Comparison of ENCODE assay signal across 28 cellular contexts in the genomic region with DNA sequence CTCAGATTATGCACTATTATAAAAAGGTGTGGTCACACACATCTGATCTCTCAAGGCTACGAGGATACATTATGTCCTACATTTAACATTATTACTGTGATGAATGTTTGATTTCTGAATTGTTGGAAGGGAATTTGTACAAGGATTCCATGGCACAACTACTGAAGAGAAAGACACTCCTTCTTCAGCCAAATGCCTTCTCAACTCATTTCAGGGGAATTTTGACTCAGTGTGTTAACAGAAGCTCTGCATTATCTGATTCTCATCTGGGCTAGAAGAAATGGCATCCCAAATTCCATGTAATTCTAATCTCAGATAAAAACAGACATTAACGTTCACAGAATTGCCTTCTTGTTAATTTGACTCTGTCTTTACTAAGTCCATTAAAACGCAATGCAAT.
"Had no signal": no experiment of that assay in that cellular context is flagged by ENCODE, and none has a peak within 500 bp of the region (broad histone marks: within the 10 kb centered on the region; RNA-seq: fewer than 3 reads in every experiment).

No MANE protein-coding gene starts in this region.

- H3K27me3 Mint-ChIP-seq: activated CD4-positive, alpha-beta T cell treated with anti-CD3 and anti-CD28 coated beads for 36 hours; activated CD8-positive, alpha-beta memory T cell treated with anti-CD3 and anti-CD28 coated beads, Interleukin-2, amount 10 ng/mL, durations not matched to agents 7 days and 5 days; activated naive CD8-positive, alpha-beta T cell; memory B cell; naive thymus-derived CD8-positive, alpha-beta T cell; T-cell had no signal

- H3K27ac Mint-ChIP-seq: activated CD4-positive, alpha-beta T cell treated with anti-CD3 and anti-CD28 coated beads for 36 hours; activated CD8-positive, alpha-beta memory T cell treated with anti-CD3 and anti-CD28 coated beads, Interleukin-2, amount 10 ng/mL, durations not matched to agents 7 days and 5 days; activated CD8-positive, alpha-beta T cell treated with anti-CD3 and anti-CD28 coated beads, Interleukin-2, amount 10 ng/mL, durations not matched to agents 7 days and 5 days; activated naive CD8-positive, alpha-beta T cell; brain; immature natural killer cell; memory B cell; naive thymus-derived CD8-positive, alpha-beta T cell; T-cell had no signal

- H3K36me3 ChIP-seq: cardiac muscle cell, colonic mucosa, heart left ventricle, thoracic aorta, upper lobe of left lung, vagina had no signal

- H3K4me1 ChIP-seq: colonic mucosa, heart left ventricle, upper lobe of left lung had no signal

- H3K4me3 Mint-ChIP-seq: activated CD4-positive, alpha-beta T cell treated with anti-CD3 and anti-CD28 coated beads for 36 hours; activated CD8-positive, alpha-beta memory T cell treated with anti-CD3 and anti-CD28 coated beads, Interleukin-2, amount 10 ng/mL, durations not matched to agents 7 days and 5 days; activated CD8-positive, alpha-beta T cell treated with anti-CD3 and anti-CD28 coated beads, Interleukin-2, amount 10 ng/mL, durations not matched to agents 7 days and 5 days; activated naive CD8-positive, alpha-beta T cell; brain; immature natural killer cell; memory B cell; naive thymus-derived CD8-positive, alpha-beta T cell; neural crest cell; T-cell had no signal

- H3K36me3 Mint-ChIP-seq: activated CD8-positive, alpha-beta memory T cell treated with anti-CD3 and anti-CD28 coated beads, Interleukin-2, amount 10 ng/mL, durations not matched to agents 7 days and 5 days; activated naive CD8-positive, alpha-beta T cell; brain; immature natural killer cell; memory B cell; naive thymus-derived CD8-positive, alpha-beta T cell; T-cell had no signal

- H3K4me3 ChIP-seq: cardiac muscle cell, colonic mucosa, heart left ventricle, thoracic aorta, upper lobe of left lung, vagina had no signal

- H3K27me3 ChIP-seq: cardiac muscle cell, colonic mucosa, foreskin keratinocyte, heart left ventricle, upper lobe of left lung, vagina had no signal

- H3K4me1 Mint-ChIP-seq: activated CD4-positive, alpha-beta T cell treated with anti-CD3 and anti-CD28 coated beads for 36 hours; activated CD8-positive, alpha-beta memory T cell treated with anti-CD3 and anti-CD28 coated beads, Interleukin-2, amount 10 ng/mL, durations not matched to agents 7 days and 5 days; immature natural killer cell; memory B cell; naive thymus-derived CD8-positive, alpha-beta T cell; neural crest cell; T-cell had no signal

- DNase-seq: activated CD4-positive, alpha-beta T cell treated with anti-CD3 and anti-CD28 coated beads for 36 hours; activated CD4-positive, CD25-positive, alpha-beta regulatory T cell; activated CD8-positive, alpha-beta memory T cell treated with anti-CD3 and anti-CD28 coated beads, Interleukin-2, amount 10 ng/mL, durations not matched to agents 7 days and 5 days; activated CD8-positive, alpha-beta T cell treated with anti-CD3 and anti-CD28 coated beads, Interleukin-2, amount 10 ng/mL, durations not matched to agents 7 days and 5 days; activated naive CD4-positive, alpha-beta T cell treated with Interleukin-2 at 50 U/mL for 16 hours; activated T-cell treated with anti-CD3 and anti-CD28 coated beads, Interleukin-2, amount 50 U/mL, for 48 hours; anterior cingulate cortex; cerebellar nuclear complex; colonic mucosa; effector CD8-positive, alpha-beta T cell; foreskin keratinocyte; heart left ventricle; hypothalamus; immature natural killer cell; naive thymus-derived CD8-positive, alpha-beta T cell; occipital lobe; right cardiac atrium; stimulated activated CD4-positive, alpha-beta T cell treated with anti-CD3 and anti-CD28 coated beads, Interleukin-2, amount 100 ng/mL, for 48 hours; stimulated activated naive CD8-positive, alpha-beta T cell treated with anti-CD3 and anti-CD28 coated beads, Interleukin-15, Interleukin-2, amounts not matched to agents 100 U/mL and 50 U/mL, for 24 hours; T-cell; upper lobe of left lung had no signal

- ATAC-seq: activated CD4-positive, alpha-beta T cell treated with anti-CD3 and anti-CD28 coated beads for 36 hours; activated CD8-positive, alpha-beta memory T cell treated with anti-CD3 and anti-CD28 coated beads, Interleukin-2, amount 10 ng/mL, durations not matched to agents 7 days and 5 days; activated CD8-positive, alpha-beta T cell treated with anti-CD3 and anti-CD28 coated beads, Interleukin-2, amount 10 ng/mL, durations not matched to agents 7 days and 5 days; foreskin keratinocyte; heart left ventricle; naive thymus-derived CD8-positive, alpha-beta T cell; right cardiac atrium; stimulated activated naive CD8-positive, alpha-beta T cell treated with anti-CD3 and anti-CD28 coated beads, Interleukin-15, Interleukin-2, amounts not matched to agents 100 U/mL and 50 U/mL, for 24 hours; T-cell had no signal

- H3K27ac ChIP-seq: cardiac muscle cell, colonic mucosa, foreskin keratinocyte, heart left ventricle, thoracic aorta, upper lobe of left lung, vagina had no signal

- H3K9me3 ChIP-seq: colonic mucosa, heart left ventricle, thoracic aorta, upper lobe of left lung, vagina had no signal
